ENCODE assay signal across 33 cellular contexts in genomic region chr5:2499917-2500316, GRCh38.
DNase-seq lines count a peak whose midpoint lies in the region; ATAC-seq, FAIRE-seq and TF ChIP-seq lines count a peak whose summit lies in the region.
"Had no signal": no experiment of that assay in that cellular context is flagged by ENCODE, and none has a peak within 500 bp of the region (broad histone marks: within the 10 kb centered on the region; RNA-seq: fewer than 3 reads in every experiment).

No MANE protein-coding gene starts in this region.

- no peak overlapping the region for H3K27ac ChIP-seq in HEK293 (ENCODE audit: extremely low read depth, low read depth, low read length)
- H3K27ac ChIP-seq: 22Rv1; A549; BLaER1; BLaER1 treated with 17β-estradiol and CSF1 and Interleukin-3, amounts not matched to agents 10 nM and 100 nM; C4-2B had no signal

- no peaks in the 10 kb centered on the region for H3K9me3 ChIP-seq in HEK293 (ENCODE audit: control insufficient read depth, insufficient read depth, low read depth, low read length)
- H3K9me3 ChIP-seq: A549, BE2C had no signal

- no peak for ATAC-seq in GM18909 (IDR thresholded peaks at IDR 0.05; ENCODE audit: poor library complexity, unreplicated experiment)
- no peak for ATAC-seq in GM19463 (IDR thresholded peaks at IDR 0.05; ENCODE audit: unreplicated experiment)
- ATAC-seq: A549; CD8-positive, alpha-beta T cell had no signal

- peak; percentile 10 for FAIRE-seq in RCC 7860 (lab: Jason Lieb, UNC)
- peak; percentile 10 for FAIRE-seq in frontal cortex (lab: Jason Lieb, UNC)
- FAIRE-seq: A204.1, A549, D721Med had no signal

- POLR2A ChIA-PET in HEK293 (lab: Yijun Ruan, JAX), result no interaction called here

- H3K4me3 ChIP-seq in HEK293 (ENCODE audit: low read depth, low read length), result no peak overlapping the region
- H3K4me3 ChIP-seq: A549; BLaER1; BLaER1 treated with 17β-estradiol and CSF1 and Interleukin-3, amounts not matched to agents 10 nM and 100 nM had no signal

- CTCF ChIA-PET in HEK293 (lab: Yijun Ruan, JAX), result no interaction called here

- H3K4me1 ChIP-seq in HEK293 (ENCODE audit: control insufficient read depth, insufficient read depth, low read length), result no peaks in the 10 kb centered on the region
- H3K4me1 ChIP-seq: A549; BE2C; BLaER1; BLaER1 treated with 17β-estradiol and CSF1 and Interleukin-3, amounts not matched to agents 10 nM and 100 nM; Caco-2 had no signal

- no peaks in the 10 kb centered on the region for H3K36me3 ChIP-seq in HEK293 (ENCODE audit: control insufficient read depth in 2 of 2, insufficient read depth in 1 of 2, low read length in 2 of 2)
- H3K36me3 ChIP-seq: BE2C; BLaER1; BLaER1 treated with 17β-estradiol and CSF1 and Interleukin-3, amounts not matched to agents 10 nM and 100 nM had no signal

- DNase-seq in RCC 7860 (ENCODE audit: low spot score) (no peak), frontal cortex (ENCODE audit: low spot score in 2 of 2) (no peak)
- no peak for DNase-seq in stimulated activated CD4-positive, alpha-beta T cell treated with anti-CD3 and anti-CD28 coated beads, Interleukin-2, amount 100 ng/mL, for 24 hours
- DNase-seq: 8988T; ACHN; AML-193; BE2C; C1 segment of cervical spinal cord; Caco-2; Calu3; CD4-positive, alpha-beta memory T cell; CD4-positive, alpha-beta T cell; CD4-positive, CD25-positive, alpha-beta regulatory T cell; CD8-positive, alpha-beta memory T cell; CD8-positive, alpha-beta T cell; COR-L47; DMS 273 treated with DMSO at 0.1 percent for 48 hours; DMS153; DMS53; DMS79; DMS79 treated with DMSO at 0.1 percent for 48 hours; DND-41; EL had no signal

- TF ChIP-seq CTCF in HEK293 (tag by site-specific recombination; IDR thresholded peaks at IDR 0.05), result no peak

TF ChIP-seq in HEK293, 187 proteins besides CTCF, POLR2A, EP300 and RAD21:
- peak; percentile 91 for TF ChIP-seq SETDB1 (IDR thresholded peaks at IDR 0.05; ENCODE audit: insufficient read length, low read length)
- no peak for TF ChIP-seq ZNF654 (tag by site-specific recombination; IDR thresholded peaks at IDR 0.05; ENCODE audit: low read depth)
